In the genomic region with DNA sequence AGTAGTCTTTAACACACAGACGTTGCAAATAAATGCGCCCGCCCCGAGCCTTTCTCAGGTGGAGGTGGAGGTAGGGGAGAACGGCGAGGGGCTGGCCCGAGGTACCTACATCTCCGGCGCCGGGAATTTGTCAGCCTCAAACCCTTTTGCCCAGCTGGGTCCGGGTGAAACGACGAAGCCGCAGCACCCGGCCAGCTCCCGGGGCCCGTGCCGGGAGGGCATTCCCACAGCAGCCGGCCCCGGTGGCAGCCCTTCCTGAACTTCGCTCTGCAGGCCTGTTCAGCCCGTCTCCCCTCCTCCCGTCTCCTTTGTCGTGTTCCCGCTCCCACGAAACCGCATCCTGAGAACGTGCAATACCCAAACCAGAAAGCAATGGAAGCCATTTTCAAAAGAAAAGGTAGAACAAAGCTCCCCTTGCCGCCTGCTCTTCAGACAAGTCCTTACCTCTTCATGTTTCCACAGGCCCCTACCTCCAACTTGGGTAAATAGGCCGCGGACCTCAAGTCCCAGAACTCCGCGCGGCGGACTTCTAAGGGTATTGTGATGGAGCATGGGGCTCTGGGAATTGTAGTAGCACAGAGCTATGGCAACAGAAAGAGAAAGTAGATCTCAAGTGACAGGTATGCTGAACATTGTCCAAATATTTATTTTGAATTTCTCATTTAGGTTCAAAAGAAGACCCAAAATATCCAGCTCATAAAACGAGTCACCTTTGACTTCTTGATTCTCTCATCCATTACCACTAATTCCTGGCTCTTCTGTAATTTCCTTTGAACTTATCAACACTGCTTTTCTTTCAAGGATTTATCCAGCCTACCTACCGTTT, we compare ENCODE assay signal across 8 cellular contexts. TPM values are rescaled to one million over a fixed set of nuclear protein-coding genes. Genes with fewer than 3 reads are reported as not detected.
DNase-seq lines count a peak whose midpoint lies in the region; ATAC-seq and TF ChIP-seq lines count a peak whose summit lies in the region.

Gene RBM41 (minus strand): TSS at position 501 of the 826 bp plus-strand sequence. CDS start 49 bp downstream, at position 452.

- peak within 1 kb of the TSS; percentile 56 for H3K27ac ChIP-seq in colonic mucosa

- intact Hi-C loops in colonic mucosa (cut with DNase I) = no loop called here

- DNase-seq in AG10803 (ENCODE audit: low read depth) = peak; percentile 73
- DNase-seq in GM19238 (ENCODE audit: insufficient read length, low spot score) = peak; percentile 26
- DNase-seq in NCI-H446 treated with DMSO at 0.1 percent for 48 hours (lab: John Stamatoyannopoulos, UW) = peak; percentile 23
- DNase-seq in activated CD4-positive, alpha-beta T cell treated with anti-CD3 and anti-CD28 coated beads for 4 hours = peak; percentile 64 to 69
- DNase-seq in colonic mucosa = peak; percentile 84
- peak; percentile 79 for DNase-seq in kidney tubule cell (ENCODE audit: low spot score)
- peak; percentile 24 to 25 for DNase-seq in stimulated activated CD4-positive, alpha-beta T cell treated with anti-CD3 and anti-CD28 coated beads, Interleukin-1b, Interleukin-23, amount 100 ng/mL, for 1 hour (ENCODE audit: low read depth in 2 of 2)

- H3K4me3 ChIP-seq in AG10803 (ENCODE audit: low read length) (peak within 1 kb of the TSS; percentile 67), colonic mucosa (peak within 1 kb of the TSS; percentile 54)

- no peaks in the 10 kb centered on the region for H3K9me3 ChIP-seq in colonic mucosa

- H3K27me3 ChIP-seq in colonic mucosa = no peaks in the 10 kb centered on the region

- TF ChIP-seq CTCF in AG10803 (conservative IDR thresholded peaks at IDR 0.05; ENCODE audit: low read length) (no peak), colonic mucosa (IDR thresholded peaks at IDR 0.05) (no peak)

- H3K4me1 ChIP-seq in colonic mucosa = no peaks in the 10 kb centered on the region

- no peaks in the 10 kb centered on the region for H3K36me3 ChIP-seq in colonic mucosa

- ATAC-seq in HG03432 (IDR thresholded peaks at IDR 0.05; ENCODE audit: unreplicated experiment) = peak; percentile 100

- H3K9ac ChIP-seq in colonic mucosa (ENCODE audit: low read depth in 2 of 2, low read length in 2 of 2) = peak within 1 kb of the TSS; percentile 64 to 67

RNA-seq across cellular contexts. Expression of gene RBM41, which starts in this region (rescaled TPM):
- total RNA-seq in colonic mucosa = 10 to 100 TPM; 14.3 to 21.9 TPM

Comparison
In these comparisons a context has a peak if more than half of its experiments do, and no peak if none do; other contexts are left out.
1. Peak in every context shown above with its lines: DNase-seq, ATAC-seq, H3K4me3 ChIP-seq and H3K27ac ChIP-seq.
2. DNase-seq: peak in every context shown above with its lines; median percentile 84 in colonic mucosa; 79 in kidney tubule cell; 73 in AG10803; 66 in activated CD4-positive, alpha-beta T cell treated with anti-CD3 and anti-CD28 coated beads for 4 hours; 26 in GM19238; 24 in stimulated activated CD4-positive, alpha-beta T cell treated with anti-CD3 and anti-CD28 coated beads, Interleukin-1b, Interleukin-23, amount 100 ng/mL, for 1 hour; 23 in NCI-H446 treated with DMSO at 0.1 percent for 48 hours.